In genomic region chr13:110363009-110363408, GRCh38 we compare ENCODE assay signal across 15 cellular contexts. TPM values are rescaled to one million over a fixed set of nuclear protein-coding genes. Genes with fewer than 3 reads are reported as not detected.
DNase-seq lines count a peak whose midpoint lies in the region; ATAC-seq, FAIRE-seq and TF ChIP-seq lines count a peak whose summit lies in the region.
"Had no signal": no experiment of that assay in that cellular context is flagged by ENCODE, and none has a peak within 500 bp of the region (broad histone marks: within the 10 kb centered on the region; RNA-seq: fewer than 3 reads in every experiment).

No MANE protein-coding gene starts in this region.

- peaks cover 14 to 78% (median 49%) of the 10 kb centered on the region in 9 donors for H3K4me1 ChIP-seq in heart right ventricle
- peaks cover 26% of the 10 kb centered on the region for H3K4me1 ChIP-seq in astrocyte (ENCODE audit: insufficient read depth, low read length)
- H3K4me1 ChIP-seq in left lung, result peaks cover 0 to 12% of the 10 kb centered on the region in 2 donors
- peaks cover 25% of the 10 kb centered on the region for H3K4me1 ChIP-seq in upper lobe of right lung

- H3K9ac ChIP-seq in astrocyte (ENCODE audit: low read length), result no peak overlapping the region

- no peak overlapping the region for H3K4me3 Mint-ChIP-seq in astrocyte (ENCODE audit: unreplicated experiment)
- H3K4me3 Mint-ChIP-seq in effector memory CD8-positive, alpha-beta T cell, result no peak overlapping the region
- H3K4me3 Mint-ChIP-seq: activated naive CD8-positive, alpha-beta T cell treated with anti-CD3 and anti-CD28 coated beads, Interleukin-2, amount 50 U/mL, for 24 hours; IgD-negative memory B cell; stimulated activated naive CD8-positive, alpha-beta T cell treated with anti-CD3 and anti-CD28 coated beads, Interleukin-15, amount 100 ng/mL, for 72 hours had no signal

- H3K27ac Mint-ChIP-seq in astrocyte (ENCODE audit: unreplicated experiment), result peak overlapping the region; percentile 0
- H3K27ac Mint-ChIP-seq in effector memory CD8-positive, alpha-beta T cell, result no peak overlapping the region
- H3K27ac Mint-ChIP-seq: activated naive CD8-positive, alpha-beta T cell treated with anti-CD3 and anti-CD28 coated beads, Interleukin-2, amount 50 U/mL, for 24 hours; IgD-negative memory B cell; stimulated activated naive CD8-positive, alpha-beta T cell treated with anti-CD3 and anti-CD28 coated beads, Interleukin-15, amount 100 ng/mL, for 72 hours had no signal

- H3K4me3 ChIP-seq in heart right ventricle (no peak overlapping the region), astrocyte (ENCODE audit: insufficient read depth, low read depth, low read length) (no peak overlapping the region), left lung (no peak overlapping the region), upper lobe of right lung (no peak overlapping the region)

- no peaks in the 10 kb centered on the region for H4K20me1 ChIP-seq in astrocyte (ENCODE audit: insufficient read depth, low read length)

- WGBS in heart right ventricle, 2 donors, result 80 to 86% methylated on average over 8 of the region's 8 CpGs

- intact Hi-C loops in heart right ventricle (cut with DNase I) (loop anchor here in 1 of 10 donors (5.0 kb wide), 1 partner anchor 34 kb away; no protein-coding TSS in a partner anchor), left ventricle myocardium superior (cut with micrococcal nuclease) (no loop called here), left lung (cut with DNase I) (no loop called here), upper lobe of right lung (cut with DNase I) (no loop called here)

- H3K79me2 ChIP-seq in astrocyte (ENCODE audit: insufficient read depth, low read length), result peaks cover 38% of the 10 kb centered on the region

- H3K9me3 ChIP-seq in heart right ventricle, result no peaks in the 10 kb centered on the region
- no peaks in the 10 kb centered on the region for H3K9me3 ChIP-seq in astrocyte (ENCODE audit: insufficient read depth, low read depth, low read length)
- no peaks in the 10 kb centered on the region for H3K9me3 ChIP-seq in left lung
- no peaks in the 10 kb centered on the region for H3K9me3 ChIP-seq in upper lobe of right lung

- peaks cover 40% of the 10 kb centered on the region for H3K36me3 Mint-ChIP-seq in astrocyte (ENCODE audit: low read depth, unreplicated experiment)
- no peaks in the 10 kb centered on the region for H3K36me3 Mint-ChIP-seq in effector memory CD8-positive, alpha-beta T cell (ENCODE audit: insufficient read depth)
- H3K36me3 Mint-ChIP-seq: IgD-negative memory B cell had no signal

- H3K36me3 ChIP-seq in heart right ventricle (peaks cover 0 to 54% (median 8%) of the 10 kb centered on the region in 9 donors), astrocyte (ENCODE audit: insufficient read depth, low read length) (peaks cover 45% of the 10 kb centered on the region), left lung (peaks cover 0 to 8% of the 10 kb centered on the region in 2 donors), upper lobe of right lung (peaks cover 6% of the 10 kb centered on the region)

- DNase-seq in heart right ventricle, result no peak
- no peak for DNase-seq in left ventricle myocardium superior
- DNase-seq in astrocyte (ENCODE audit: low read depth), result no peak
- no peak for DNase-seq in left lung
- no peak for DNase-seq in upper lobe of right lung
- no peak for DNase-seq in effector memory CD8-positive, alpha-beta T cell
- DNase-seq in RWPE1 (ENCODE audit: low spot score), result no peak
- DNase-seq: activated naive CD8-positive, alpha-beta T cell treated with anti-CD3 and anti-CD28 coated beads, Interleukin-2, amount 50 U/mL, for 24 hours; GDM1; NCI-H1930; OCI-M1; stimulated activated CD4-positive, alpha-beta T cell treated with anti-CD3 and anti-CD28 coated beads, Interleukin-2, amount 100 ng/mL, for 24 hours; stimulated activated naive CD8-positive, alpha-beta T cell treated with anti-CD3 and anti-CD28 coated beads, Interleukin-15, amount 100 ng/mL, for 72 hours had no signal

- H3K27me3 ChIP-seq in heart right ventricle (no peaks in the 10 kb centered on the region), astrocyte (ENCODE audit: insufficient read depth, low read length) (no peaks in the 10 kb centered on the region), left lung (no peaks in the 10 kb centered on the region), upper lobe of right lung (no peaks in the 10 kb centered on the region)

- CTCF ChIA-PET in RWPE1 (lab: Yijun Ruan, JAX), result interaction anchor here (0.9 kb wide), 1 partner anchor 43 kb away, joined by 3 read pairs; no protein-coding TSS in a partner anchor

- peak overlapping the region in 7 of 10 donors; percentile 31 to 93 (median 86) for H3K27ac ChIP-seq in heart right ventricle
- H3K27ac ChIP-seq in astrocyte (ENCODE audit: low read depth, low read length), result peak overlapping the region; percentile 4
- H3K27ac ChIP-seq in left lung, result no peak overlapping the region
- no peak overlapping the region for H3K27ac ChIP-seq in upper lobe of right lung
- no peak overlapping the region for H3K27ac ChIP-seq in RWPE1

- H3K4me1 Mint-ChIP-seq in astrocyte (ENCODE audit: low read depth, unreplicated experiment), result peaks cover 56% of the 10 kb centered on the region
- no peaks in the 10 kb centered on the region for H3K4me1 Mint-ChIP-seq in effector memory CD8-positive, alpha-beta T cell (ENCODE audit: low read depth in 2 of 2)
- H3K4me1 Mint-ChIP-seq: activated naive CD8-positive, alpha-beta T cell treated with anti-CD3 and anti-CD28 coated beads, Interleukin-2, amount 50 U/mL, for 24 hours; IgD-negative memory B cell; stimulated activated naive CD8-positive, alpha-beta T cell treated with anti-CD3 and anti-CD28 coated beads, Interleukin-15, amount 100 ng/mL, for 72 hours had no signal

- H3K27me3 Mint-ChIP-seq in astrocyte (ENCODE audit: low read depth, unreplicated experiment), result no peaks in the 10 kb centered on the region
- peaks cover 14 to 39% of the 10 kb centered on the region in 2 donors for H3K27me3 Mint-ChIP-seq in effector memory CD8-positive, alpha-beta T cell

- POLR2A ChIA-PET in RWPE1 (lab: Yijun Ruan, JAX; ENCODE audit: low non-redundant PET), result no interaction called here

- H2AFZ ChIP-seq in astrocyte (ENCODE audit: low read depth, low read length), result no peak overlapping the region

- no peak for ATAC-seq in heart right ventricle
- ATAC-seq in left ventricle myocardium superior, result no peak
- peak; percentile 27 for ATAC-seq in left lung
- ATAC-seq in upper lobe of right lung, result peak; percentile 64
- ATAC-seq in GM18868 (IDR thresholded peaks at IDR 0.05; ENCODE audit: unreplicated experiment), result no peak
- no peak for ATAC-seq in effector memory CD8-positive, alpha-beta T cell (replicated peaks)
- ATAC-seq: activated naive CD8-positive, alpha-beta T cell treated with anti-CD3 and anti-CD28 coated beads, Interleukin-2, amount 50 U/mL, for 24 hours; stimulated activated naive CD8-positive, alpha-beta T cell treated with anti-CD3 and anti-CD28 coated beads, Interleukin-15, amount 100 ng/mL, for 72 hours had no signal

- peak in 3 of 9 donors; percentile 14 to 21 (median 19) for TF ChIP-seq CTCF in heart right ventricle (IDR thresholded peaks at IDR 0.05)
- TF ChIP-seq CTCF in astrocyte (IDR thresholded peaks at IDR 0.05; ENCODE audit: insufficient read depth, low read depth, low read length), result no peak
- no peak for TF ChIP-seq CTCF in left lung (IDR thresholded peaks at IDR 0.05)
- no peak for TF ChIP-seq CTCF in upper lobe of right lung (IDR thresholded peaks at IDR 0.05)
- TF ChIP-seq CTCF in RWPE1 (conservative IDR thresholded peaks at IDR 0.05; ENCODE audit: low read depth), result no peak

- FAIRE-seq in astrocyte (lab: Jason Lieb, UNC), result no peak

- H3K9me3 Mint-ChIP-seq in astrocyte (ENCODE audit: unreplicated experiment), result no peaks in the 10 kb centered on the region
- H3K9me3 Mint-ChIP-seq in effector memory CD8-positive, alpha-beta T cell, result no peaks in the 10 kb centered on the region
- H3K9me3 Mint-ChIP-seq: activated naive CD8-positive, alpha-beta T cell treated with anti-CD3 and anti-CD28 coated beads, Interleukin-2, amount 50 U/mL, for 24 hours; IgD-negative memory B cell; stimulated activated naive CD8-positive, alpha-beta T cell treated with anti-CD3 and anti-CD28 coated beads, Interleukin-15, amount 100 ng/mL, for 72 hours had no signal

- H3K4me2 ChIP-seq in astrocyte (ENCODE audit: low read length), result no peak overlapping the region

RNA-seq across cellular contexts. Expression of gene COL4A2, which starts 55.9 kb away (rescaled TPM):
- total RNA-seq in heart right ventricle, result 100 to 1,000 TPM in 7 of 10 donors, 10 to 100 TPM in 3; 81.7 to 301 (median 128) TPM
- polyA plus RNA-seq in heart right ventricle, result 100 to 1,000 TPM; 111 to 265 TPM
- 126 TPM for total RNA-seq in left ventricle myocardium superior
- 1,414 and 1,647 TPM in 2 replicates for total RNA-seq in astrocyte
- total RNA-seq in left lung, result 100 to 1,000 TPM; 343 to 638 TPM
- 273 TPM for total RNA-seq in upper lobe of right lung
- polyA plus RNA-seq: IgD-negative memory B cell had no signal

RNA-seq across cellular contexts. Expression of gene COL4A1, which starts 56.1 kb away (rescaled TPM):
- 100 to 1,000 TPM in 7 of 10 donors, 10 to 100 TPM in 3; 96.3 to 342 (median 147) TPM for total RNA-seq in heart right ventricle
- 100 to 1,000 TPM in 1 of 2 donors, 10 to 100 TPM in 1; 83.3 to 234 TPM for polyA plus RNA-seq in heart right ventricle
- total RNA-seq in left ventricle myocardium superior, result 119 TPM
- total RNA-seq in astrocyte, result 2,489 and 3,103 TPM in 2 replicates
- 1,000 to 10,000 TPM in 1 of 2 donors, 100 to 1,000 TPM in 1; 418 to 1,057 TPM for total RNA-seq in left lung
- 242 TPM for total RNA-seq in upper lobe of right lung
- polyA plus RNA-seq: IgD-negative memory B cell had no signal

Comparison
In these comparisons a context has a peak if more than half of its experiments do, and no peak if none do; other contexts are left out.
1. ATAC-seq: peak in left lung (single experiment) and upper lobe of right lung (single experiment); none in heart right ventricle (0 of 8), left ventricle myocardium superior (single experiment), GM18868 (single experiment) and effector memory CD8-positive, alpha-beta T cell (single experiment).
2. H3K27ac ChIP-seq: peak in heart right ventricle (7 of 10) and astrocyte (single experiment); none in left lung (0 of 2), upper lobe of right lung (single experiment) and RWPE1 (single experiment).